ENCODE assay signal across 1 cellular context in genomic region chr1:110060034-110060661, GRCh38.
TF ChIP-seq lines count a peak whose summit lies in the region.

No MANE protein-coding gene starts in this region.

TF ChIP-seq in K562, 482 proteins besides CTCF, POLR2A, EP300 and RAD21 (continued from another document and continues in another):
- TF ChIP-seq NR0B1 (IDR thresholded peaks at IDR 0.05; ENCODE audit: partially characterized antibody) (no peak), ZBED1 (IDR thresholded peaks at IDR 0.05) (peak; percentile 35; the same call in 1 of the 2 replicates), POLR2G (IDR thresholded peaks at IDR 0.05; ENCODE audit: low read depth, low read length) (no peak), ZNF124 (CRISPR knock-in tag; IDR thresholded peaks at IDR 0.05) (no peak), POLR2AphosphoS2 (IDR thresholded peaks at IDR 0.05; ENCODE audit: low read length) (no peak), MTA2 (IDR thresholded peaks at IDR 0.05; ENCODE audit: low read depth) (no peak), SP2 (IDR thresholded peaks at IDR 0.05; ENCODE audit: extremely low read depth, low read depth, low read length, poor library complexity, severe bottlenecking) (no peak), ETV6 (IDR thresholded peaks at IDR 0.05; ENCODE audit: borderline replicate concordance in 1 of 2, low read depth in 2 of 2, low read length in 1 of 2) (no peak), ETV6 (CRISPR knock-in tag; IDR thresholded peaks at IDR 0.05; ENCODE audit: borderline replicate concordance) (no peak), MIER1 (IDR thresholded peaks at IDR 0.05; ENCODE audit: low read depth) (no peak), L3MBTL2 (IDR thresholded peaks at IDR 0.05) (peak; percentile 22; the same call in 1 of the 2 replicates), ZBTB49 (CRISPR knock-in tag; IDR thresholded peaks at IDR 0.05; ENCODE audit: borderline replicate concordance) (no peak), NKRF (IDR thresholded peaks at IDR 0.05; ENCODE audit: borderline replicate concordance) (no peak), TRIM24 (IDR thresholded peaks at IDR 0.05) (no peak), EP400 (IDR thresholded peaks at IDR 0.05) (no peak), TAF15 (IDR thresholded peaks at IDR 0.05; ENCODE audit: low read depth, low read length) (no peak), SIN3B (IDR thresholded peaks at IDR 0.05; ENCODE audit: low read depth) (no peak), ZNF717 (CRISPR knock-in tag; IDR thresholded peaks at IDR 0.05) (no peak), TBL1XR1 (IDR thresholded peaks at IDR 0.05; ENCODE audit: low read length in 2 of 2) (no peak), CREBBP (IDR thresholded peaks at IDR 0.05; ENCODE audit: low read depth, low read length) (no peak), ELK3 (CRISPR knock-in tag; IDR thresholded peaks at IDR 0.05) (no peak), ZNF518B (CRISPR knock-in tag; IDR thresholded peaks at IDR 0.05) (no peak), TAL1 (IDR thresholded peaks at IDR 0.05) (no peak), HMGXB4 (CRISPR knock-in tag; IDR thresholded peaks at IDR 0.05) (no peak), FOXA1 (IDR thresholded peaks at IDR 0.05; ENCODE audit: borderline replicate concordance) (no peak), FOSL1 (tag; conservative IDR thresholded peaks at IDR 0.05) (no peak), FOXO4 (CRISPR knock-in tag; IDR thresholded peaks at IDR 0.05) (no peak), CBX2 (IDR thresholded peaks at IDR 0.05; ENCODE audit: insufficient read depth, low read length, poor library complexity, severe bottlenecking) (no peak), ZNF583 (CRISPR knock-in tag; IDR thresholded peaks at IDR 0.05) (no peak), AFF4 (CRISPR knock-in tag; IDR thresholded peaks at IDR 0.05) (no peak), ZNF324 (CRISPR knock-in tag; IDR thresholded peaks at IDR 0.05) (no peak), CGGBP1 (CRISPR knock-in tag; IDR thresholded peaks at IDR 0.05) (no peak), ZNF253 (CRISPR knock-in tag; conservative IDR thresholded peaks at IDR 0.05) (no peak), EGR1 (conservative IDR thresholded peaks at IDR 0.05) (no peak), PURB (CRISPR knock-in tag; IDR thresholded peaks at IDR 0.05; ENCODE audit: low read depth) (no peak), ZNF347 (CRISPR knock-in tag; IDR thresholded peaks at IDR 0.05; ENCODE audit: low read depth) (no peak), HOMEZ (CRISPR knock-in tag; IDR thresholded peaks at IDR 0.05) (no peak)
